Comparison of ENCODE assay signal across 28 cellular contexts in the genomic region with DNA sequence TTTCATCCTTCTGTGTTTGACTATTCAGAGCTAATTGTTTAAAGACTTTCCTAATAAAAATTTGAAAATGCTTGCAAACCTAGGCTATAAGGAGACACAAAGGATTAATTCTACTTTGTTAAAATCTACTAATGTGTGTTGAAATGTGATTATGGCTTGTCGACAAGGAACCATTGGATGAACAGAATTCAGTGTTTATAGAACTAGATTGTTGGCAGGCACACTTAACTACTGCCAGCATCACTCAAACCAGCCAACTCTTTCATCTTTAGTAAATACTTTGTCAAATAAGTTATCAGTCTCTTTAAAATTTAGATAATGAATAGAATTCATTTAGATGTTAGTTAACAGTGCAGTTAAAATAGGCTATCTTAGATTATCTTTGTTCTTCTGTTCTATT.
"Had no signal": no experiment of that assay in that cellular context is flagged by ENCODE, and none has a peak within 500 bp of the region (broad histone marks: within the 10 kb centered on the region; RNA-seq: fewer than 3 reads in every experiment).

No MANE protein-coding gene starts in this region.

- H3K4me3 Mint-ChIP-seq: activated CD4-positive, alpha-beta T cell treated with anti-CD3 and anti-CD28 coated beads, Interleukin-2, amount 10 ng/mL, durations not matched to agents 24 days and 14 days; activated CD8-positive, alpha-beta T cell treated with anti-CD3 and anti-CD28 coated beads for 36 hours; activated naive CD4-positive, alpha-beta T cell treated with anti-CD3 and anti-CD28 coated beads, Interleukin-2, amount 50 U/mL, for 24 hours; activated naive CD8-positive, alpha-beta T cell treated with anti-CD3 and anti-CD28 coated beads, Interleukin-2, amount 10 ng/mL, durations not matched to agents 7 days and 5 days; activated T-cell treated with anti-CD3 and anti-CD28 coated beads, Interleukin-2, amount 50 U/mL, for 72 hours had no signal

- H3K4me3 ChIP-seq: ascending aorta, body of pancreas, breast epithelium, K562 had no signal

- H3K27me3 ChIP-seq: ascending aorta, body of pancreas, breast epithelium had no signal

- H3K27me3 Mint-ChIP-seq: activated CD4-positive, alpha-beta T cell treated with anti-CD3 and anti-CD28 coated beads, Interleukin-2, amount 10 ng/mL, durations not matched to agents 24 days and 14 days; activated CD8-positive, alpha-beta T cell treated with anti-CD3 and anti-CD28 coated beads for 36 hours; activated naive CD4-positive, alpha-beta T cell treated with anti-CD3 and anti-CD28 coated beads, Interleukin-2, amount 50 U/mL, for 24 hours; activated naive CD8-positive, alpha-beta T cell treated with anti-CD3 and anti-CD28 coated beads, Interleukin-2, amount 10 ng/mL, durations not matched to agents 7 days and 5 days had no signal

- H3K36me3 ChIP-seq: ascending aorta, breast epithelium had no signal

- H3K27ac ChIP-seq: ascending aorta, body of pancreas, breast epithelium had no signal

- H3K27ac Mint-ChIP-seq: activated CD4-positive, alpha-beta T cell treated with anti-CD3 and anti-CD28 coated beads, Interleukin-2, amount 10 ng/mL, durations not matched to agents 24 days and 14 days; activated CD8-positive, alpha-beta T cell treated with anti-CD3 and anti-CD28 coated beads for 36 hours; activated naive CD4-positive, alpha-beta T cell treated with anti-CD3 and anti-CD28 coated beads, Interleukin-2, amount 50 U/mL, for 24 hours; activated naive CD8-positive, alpha-beta T cell treated with anti-CD3 and anti-CD28 coated beads, Interleukin-2, amount 10 ng/mL, durations not matched to agents 7 days and 5 days; activated T-cell treated with anti-CD3 and anti-CD28 coated beads, Interleukin-2, amount 50 U/mL, for 72 hours; activated T-helper 2 cell treated with anti-CD3 and anti-CD28 coated beads, Interferon-gamma antibody, Interleukin-2, Interleukin-4, amounts not matched to agents 10 μg/mL and 5 μg/mL and 100 μg/mL, durations not matched to agents 14 hours and 24 hours and 36 hours had no signal

- ATAC-seq: activated CD8-positive, alpha-beta T cell treated with anti-CD3 and anti-CD28 coated beads for 36 hours; activated T-cell treated with anti-CD3 and anti-CD28 coated beads, Interleukin-2, amount 50 U/mL, for 72 hours; body of pancreas had no signal

- H3K9me3 Mint-ChIP-seq: activated CD4-positive, alpha-beta T cell treated with anti-CD3 and anti-CD28 coated beads, Interleukin-2, amount 10 ng/mL, durations not matched to agents 24 days and 14 days; activated CD8-positive, alpha-beta T cell treated with anti-CD3 and anti-CD28 coated beads for 36 hours; activated naive CD4-positive, alpha-beta T cell treated with anti-CD3 and anti-CD28 coated beads, Interleukin-2, amount 50 U/mL, for 24 hours; activated naive CD8-positive, alpha-beta T cell treated with anti-CD3 and anti-CD28 coated beads, Interleukin-2, amount 10 ng/mL, durations not matched to agents 7 days and 5 days; activated T-cell treated with anti-CD3 and anti-CD28 coated beads, Interleukin-2, amount 50 U/mL, for 72 hours; activated T-helper 2 cell treated with anti-CD3 and anti-CD28 coated beads, Interferon-gamma antibody, Interleukin-2, Interleukin-4, amounts not matched to agents 10 μg/mL and 5 μg/mL and 100 μg/mL, durations not matched to agents 14 hours and 24 hours and 36 hours had no signal

- H3K4me1 Mint-ChIP-seq: activated CD4-positive, alpha-beta T cell treated with anti-CD3 and anti-CD28 coated beads, Interleukin-2, amount 10 ng/mL, durations not matched to agents 24 days and 14 days; activated naive CD8-positive, alpha-beta T cell treated with anti-CD3 and anti-CD28 coated beads, Interleukin-2, amount 10 ng/mL, durations not matched to agents 7 days and 5 days had no signal

- DNase-seq: activated CD4-positive, alpha-beta T cell treated with anti-CD3 and anti-CD28 coated beads, Interleukin-2, amount 10 ng/mL, durations not matched to agents 24 days and 14 days; activated CD4-positive, alpha-beta T cell treated with anti-CD3 and anti-CD28 coated beads, Interleukin-2, amount 50 U/mL, for 4 hours; activated CD8-positive, alpha-beta T cell treated with anti-CD3 and anti-CD28 coated beads for 36 hours; activated gamma-delta T cell; activated naive CD4-positive, alpha-beta T cell treated with Interleukin-2 at 50 U/mL for 16 hours; activated naive CD8-positive, alpha-beta T cell treated with anti-CD3 and anti-CD28 coated beads, Interleukin-2, amount 10 ng/mL, durations not matched to agents 7 days and 5 days; activated T-cell treated with anti-CD3 and anti-CD28 coated beads, Interleukin-2, amount 50 U/mL, for 1 hour; activated T-cell treated with anti-CD3 and anti-CD28 coated beads, Interleukin-2, amount 50 U/mL, for 72 hours; amygdala; body of pancreas; cerebellar nuclear complex; NCI-H1092 treated with DMSO at 0.1 percent for 48 hours; NCI-H146; NCI-H187; NCI-H2029 treated with DMSO at 0.1 percent for 48 hours; NCI-H2107; NCI-H2171; NCI-H524; NCI-H69; NCI-H82; NK-92 treated with Interleukin-12 subunit alpha and Interleukin-12 subunit beta, amount 100 ng/mL, for 24 hours; Right ventricle myocardium superior; T1000 had no signal

- H3K4me1 ChIP-seq: ascending aorta, breast epithelium had no signal

- H3K9me3 ChIP-seq: ascending aorta, body of pancreas, breast epithelium had no signal
